In the genomic region with DNA sequence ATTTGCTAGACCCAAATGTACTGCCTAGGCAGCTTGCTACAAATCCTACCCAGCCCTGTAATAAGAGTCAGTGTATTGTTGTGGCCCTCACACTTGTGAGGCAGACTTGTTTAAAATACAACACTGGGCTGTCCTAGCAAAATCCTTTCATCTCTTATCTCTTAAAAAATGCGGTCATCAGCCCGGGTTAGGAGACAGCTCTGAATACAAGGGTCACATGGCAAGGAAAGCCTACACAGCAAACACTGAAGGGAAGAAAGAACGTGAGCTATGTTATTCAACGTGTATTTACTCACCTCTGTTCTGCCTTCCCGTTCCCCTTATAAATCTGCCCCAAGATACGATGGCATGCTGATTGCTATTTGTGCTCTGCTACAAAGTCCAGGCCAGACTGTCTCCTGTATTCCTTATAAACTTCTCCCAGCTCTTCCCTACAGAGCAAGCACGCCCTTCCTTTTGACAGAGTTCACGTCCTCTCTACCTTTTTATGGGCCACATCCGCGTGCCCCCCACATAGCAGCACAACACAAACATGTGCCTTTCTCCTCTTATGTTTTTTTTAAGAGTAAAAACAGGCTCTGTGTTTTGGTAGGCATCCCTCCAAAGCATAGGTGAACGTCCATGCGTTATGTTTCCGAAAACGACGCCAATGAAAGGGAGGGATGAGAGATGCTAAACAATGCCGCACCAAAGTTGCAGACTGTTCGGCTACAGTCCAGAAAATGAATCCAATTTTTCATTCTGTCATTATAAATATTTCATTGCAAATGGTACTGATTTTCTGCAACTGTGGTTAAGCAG, we compare ENCODE assay signal across 23 cellular contexts.
DNase-seq lines count a peak whose midpoint lies in the region; ATAC-seq and TF ChIP-seq lines count a peak whose summit lies in the region.
"Had no signal": no experiment of that assay in that cellular context is flagged by ENCODE, and none has a peak within 500 bp of the region (broad histone marks: within the 10 kb centered on the region; RNA-seq: fewer than 3 reads in every experiment).

No MANE protein-coding gene starts in this region.

- intact Hi-C loops in Caco-2 (cut with micrococcal nuclease; ENCODE audit: unreplicated experiment): loop anchor here (1.0 kb wide), 1 partner anchor 146 kb away; no protein-coding TSS in a partner anchor
- intact Hi-C loops in adrenal gland (cut with DNase I): no loop called here
- intact Hi-C loops in left lung (cut with DNase I): no loop called here
- intact Hi-C loops in stomach (cut with DNase I; ENCODE audit: low total_unique reads): no loop called here

- POLR2A ChIA-PET in Caco-2 (lab: Charles Lee): no interaction called here

- H3K27ac ChIP-seq in adrenal gland (peak overlapping the region in 3 of 5 donors; percentile 22 to 58 (median 35)), left lung (no peak overlapping the region), stomach (no peak overlapping the region)
- H3K27ac ChIP-seq: BLaER1, breast epithelium, foreskin keratinocyte had no signal

- peak overlapping the region; percentile 94 for H3K27ac Mint-ChIP-seq in Caco-2 (ENCODE audit: unreplicated experiment)
- H3K27ac Mint-ChIP-seq: activated naive CD8-positive, alpha-beta T cell treated with anti-CD3 and anti-CD28 coated beads, Interleukin-2, amount 10 ng/mL, durations not matched to agents 7 days and 5 days had no signal

- no TSS peak for BruUV-seq in Caco-2 (replicated peaks; lab: Mats Ljungman, UMichigan)

- 57 to 63% (median 60%) methylated on average over 17 of the region's 17 CpGs for WGBS in adrenal gland, 4 donors
- 56 to 63% (median 58%) methylated on average over 17 of the region's 17 CpGs for WGBS in stomach, 5 donors

- H3K9me3 Mint-ChIP-seq in Caco-2 (ENCODE audit: unreplicated experiment): no peaks in the 10 kb centered on the region
- H3K9me3 Mint-ChIP-seq: activated naive CD8-positive, alpha-beta T cell treated with anti-CD3 and anti-CD28 coated beads, Interleukin-2, amount 10 ng/mL, durations not matched to agents 7 days and 5 days had no signal

- TF ChIP-seq CTCF in Caco-2 (IDR thresholded peaks at IDR 0.05; ENCODE audit: insufficient read depth in 1 of 2, low read depth in 1 of 2, low read length in 1 of 2, severe bottlenecking in 1 of 2, unreplicated experiment in 1 of 2): no peak
- no peak for TF ChIP-seq CTCF in adrenal gland (IDR thresholded peaks at IDR 0.05)
- no peak for TF ChIP-seq CTCF in left lung (IDR thresholded peaks at IDR 0.05)
- no peak for TF ChIP-seq CTCF in stomach (IDR thresholded peaks at IDR 0.05)

- H3K9me3 ChIP-seq in Caco-2 (no peaks in the 10 kb centered on the region), adrenal gland (replicated peaks in 1 of 3) (no peaks in the 10 kb centered on the region), left lung (no peaks in the 10 kb centered on the region), stomach (no peaks in the 10 kb centered on the region)
- H3K9me3 ChIP-seq: BLaER1, breast epithelium, MG63 had no signal

- H3K4me1 Mint-ChIP-seq in Caco-2 (ENCODE audit: low read depth, unreplicated experiment): peaks cover 13% of the 10 kb centered on the region
- H3K4me1 Mint-ChIP-seq: activated naive CD8-positive, alpha-beta T cell treated with anti-CD3 and anti-CD28 coated beads, Interleukin-2, amount 10 ng/mL, durations not matched to agents 7 days and 5 days had no signal

- ATAC-seq in left lung: peak; percentile 45
- ATAC-seq in HG02642 (IDR thresholded peaks at IDR 0.05; ENCODE audit: poor library complexity, unreplicated experiment): no peak
- ATAC-seq: foreskin keratinocyte had no signal

- H3K36me3 Mint-ChIP-seq in Caco-2 (ENCODE audit: insufficient read depth, unreplicated experiment): no peaks in the 10 kb centered on the region
- H3K36me3 Mint-ChIP-seq: activated naive CD8-positive, alpha-beta T cell treated with anti-CD3 and anti-CD28 coated beads, Interleukin-2, amount 10 ng/mL, durations not matched to agents 7 days and 5 days had no signal

- TF ChIP-seq POLR2A in adrenal gland (IDR thresholded peaks at IDR 0.05): no peak
- no peak for TF ChIP-seq POLR2A in stomach (IDR thresholded peaks at IDR 0.05)

- H3K4me1 ChIP-seq in Caco-2 (peaks cover 26% of the 10 kb centered on the region), adrenal gland (replicated peaks in 1 of 2) (peaks cover 10 to 11% of the 10 kb centered on the region in 2 donors), left lung (peaks cover 0 to 4% of the 10 kb centered on the region in 2 donors), stomach (peaks cover 0 to 10% (median 4%) of the 10 kb centered on the region in 4 donors)
- H3K4me1 ChIP-seq: BLaER1, breast epithelium, foreskin keratinocyte had no signal

- CTCF ChIA-PET in Caco-2 (lab: Charles Lee): no interaction called here

- H3K4me3 Mint-ChIP-seq in Caco-2 (ENCODE audit: unreplicated experiment): peak overlapping the region; percentile 64
- H3K4me3 Mint-ChIP-seq: activated naive CD8-positive, alpha-beta T cell treated with anti-CD3 and anti-CD28 coated beads, Interleukin-2, amount 10 ng/mL, durations not matched to agents 7 days and 5 days had no signal

- peak; percentile 70 to 75 for DNase-seq in Caco-2
- peak in 4 of 7 donors; percentile 30 to 45 (median 35) for DNase-seq in adrenal gland
- DNase-seq in left lung: no peak
- DNase-seq in retina: peak; percentile 37
- DNase-seq in stomach: no peak
- DNase-seq in stimulated activated naive CD4-positive, alpha-beta T cell treated with Interleukin-2 at 50 U/mL for 16 hours (lab: John Stamatoyannopoulos, UW): no peak
- no peak for DNase-seq in DMS53 (lab: John Stamatoyannopoulos, UW)
- DNase-seq: activated CD4-positive, alpha-beta T cell treated with anti-CD3 and anti-CD28 coated beads, Interleukin-2, amount 50 U/mL, for 1 hour; activated CD8-positive, alpha-beta memory T cell treated with anti-CD3 and anti-CD28 coated beads, Interleukin-2, amount 50 U/mL, for 4 hours; activated naive CD8-positive, alpha-beta T cell treated with anti-CD3 and anti-CD28 coated beads, Interleukin-2, amount 10 ng/mL, durations not matched to agents 7 days and 5 days; dermis blood vessel endothelial cell; erythroblast; foreskin keratinocyte; MG63; midbrain; NCI-H1436 treated with DMSO at 0.1 percent for 48 hours; NCI-H2171 treated with DMSO at 0.1 percent for 48 hours; NCI-H748 treated with DMSO at 0.1 percent for 48 hours; SHP77 treated with DMSO at 0.1 percent for 48 hours; stimulated activated CD4-positive, alpha-beta T cell treated with anti-CD3 and anti-CD28 coated beads, Interleukin-4, amount 100 ng/mL, for 4 hours had no signal

- no peaks in the 10 kb centered on the region for H3K27me3 ChIP-seq in Caco-2 (replicated peaks; ENCODE audit: control insufficient read depth, insufficient read depth, low read length)
- no peaks in the 10 kb centered on the region for H3K27me3 ChIP-seq in adrenal gland
- no peaks in the 10 kb centered on the region for H3K27me3 ChIP-seq in left lung
- H3K27me3 ChIP-seq in stomach: no peaks in the 10 kb centered on the region
- H3K27me3 ChIP-seq: BLaER1, breast epithelium, foreskin keratinocyte, MG63 had no signal

- H3K27me3 Mint-ChIP-seq in Caco-2 (ENCODE audit: insufficient read depth, unreplicated experiment): no peaks in the 10 kb centered on the region
- H3K27me3 Mint-ChIP-seq: activated naive CD8-positive, alpha-beta T cell treated with anti-CD3 and anti-CD28 coated beads, Interleukin-2, amount 10 ng/mL, durations not matched to agents 7 days and 5 days had no signal

- H3K4me3 ChIP-seq in Caco-2 (ENCODE audit: low read depth, low read length): no peak overlapping the region
- H3K4me3 ChIP-seq in adrenal gland: no peak overlapping the region
- no peak overlapping the region for H3K4me3 ChIP-seq in left lung
- H3K4me3 ChIP-seq in stomach: no peak overlapping the region
- H3K4me3 ChIP-seq: BLaER1, breast epithelium, MG63 had no signal

- no peaks in the 10 kb centered on the region for H3K36me3 ChIP-seq in Caco-2 (ENCODE audit: control insufficient read depth, insufficient read depth, low read length)
- H3K36me3 ChIP-seq in adrenal gland (replicated peaks in 1 of 2): no peaks in the 10 kb centered on the region
- H3K36me3 ChIP-seq in left lung: no peaks in the 10 kb centered on the region
- H3K36me3 ChIP-seq in stomach: no peaks in the 10 kb centered on the region
- H3K36me3 ChIP-seq: BLaER1, breast epithelium, MG63 had no signal

- no peak for TF ChIP-seq EP300 in stomach (IDR thresholded peaks at IDR 0.05)

Comparison
In these comparisons a context has a peak if more than half of its experiments do, and no peak if none do; other contexts are left out.
1. DNase-seq: peak in Caco-2 (2 of 2), adrenal gland (4 of 7) and retina (single experiment); none in left lung (0 of 2), stomach (single experiment), stimulated activated naive CD4-positive, alpha-beta T cell treated with Interleukin-2 at 50 U/mL for 16 hours (single experiment) and DMS53 (single experiment).
2. H3K27ac ChIP-seq: peak in adrenal gland (3 of 5); none in left lung (0 of 2) and stomach (0 of 5).